In genomic region chr17:33267279-33267790, GRCh38 we compare ENCODE assay signal across 1 cellular context.
TF ChIP-seq lines count a peak whose summit lies in the region.

No MANE protein-coding gene starts in this region.

TF ChIP-seq in SK-N-SH, 30 proteins besides CTCF, POLR2A, EP300 and RAD21:
- TF ChIP-seq SIN3A (IDR thresholded peaks at IDR 0.05; ENCODE audit: borderline replicate concordance, low read depth, low read length) (no peak), GATA2 (CRISPR knock-in tag; IDR thresholded peaks at IDR 0.05) (no peak), GABPA (IDR thresholded peaks at IDR 0.05; ENCODE audit: low read depth) (0 out of 2 replicates have a peak, but pooled peaks have one; percentile 9), TCF12 (IDR thresholded peaks at IDR 0.05) (peak; percentile 89), SMC3 (IDR thresholded peaks at IDR 0.05; ENCODE audit: low read depth, low read length) (no peak), RCOR1 (IDR thresholded peaks at IDR 0.05; ENCODE audit: low read length) (no peak), JUND (IDR thresholded peaks at IDR 0.05) (peak; percentile 97), CHD2 (IDR thresholded peaks at IDR 0.05; ENCODE audit: low read length, partially characterized antibody) (no peak), TAF1 (IDR thresholded peaks at IDR 0.05; ENCODE audit: borderline replicate concordance, low read depth, low read length) (no peak), RFX5 (IDR thresholded peaks at IDR 0.05; ENCODE audit: low read length) (no peak), FOSL2 (IDR thresholded peaks at IDR 0.05; ENCODE audit: borderline replicate concordance, low read depth) (peak; percentile 99), MAX (IDR thresholded peaks at IDR 0.05; ENCODE audit: low read depth) (0 out of 2 replicates have a peak, but pooled peaks have one; percentile 34), NRF1 (IDR thresholded peaks at IDR 0.05; ENCODE audit: low read depth, low read length) (no peak), NFIC (IDR thresholded peaks at IDR 0.05; ENCODE audit: borderline replicate concordance) (peak; percentile 69), RXRA (IDR thresholded peaks at IDR 0.05; ENCODE audit: borderline replicate concordance, low read depth) (peak; percentile 68; the same call in 1 of the 2 replicates), ELF1 (IDR thresholded peaks at IDR 0.05) (no peak), POLR2AphosphoS5 (IDR thresholded peaks at IDR 0.05; ENCODE audit: low read depth, low read length) (peak; percentile 77; the same call in 1 of the 2 replicates), MXI1 (IDR thresholded peaks at IDR 0.05; ENCODE audit: low read depth, low read length) (no peak), IRF3 (IDR thresholded peaks at IDR 0.05; ENCODE audit: low read depth, low read length) (no peak), REST (IDR thresholded peaks at IDR 0.05; ENCODE audit: low read depth, low read length) (no peak), ZBTB33 (IDR thresholded peaks at IDR 0.05; ENCODE audit: borderline replicate concordance, low read depth) (no peak; the same call in 1 of the 2 replicates), USF2 (IDR thresholded peaks at IDR 0.05; ENCODE audit: borderline replicate concordance, low read depth, low read length) (no peak), FOXM1 (IDR thresholded peaks at IDR 0.05; ENCODE audit: low read depth) (no peak), FOXJ3 (CRISPR knock-in tag; IDR thresholded peaks at IDR 0.05) (no peak), YY1 (IDR thresholded peaks at IDR 0.05; ENCODE audit: low read depth) (no peak), MEF2A (IDR thresholded peaks at IDR 0.05; ENCODE audit: borderline replicate concordance, low read depth) (0 out of 2 replicates have a peak, but pooled peaks have one; percentile 13), USF1 (IDR thresholded peaks at IDR 0.05; ENCODE audit: borderline replicate concordance, low read depth) (no peak), EZH2phosphoT487 (IDR thresholded peaks at IDR 0.05; ENCODE audit: borderline replicate concordance, low read depth) (no peak), TEAD4 (IDR thresholded peaks at IDR 0.05; ENCODE audit: borderline replicate concordance, insufficient read depth) (peak; percentile 69; the same call in 1 of the 2 replicates), PBX3 (IDR thresholded peaks at IDR 0.05) (peak; percentile 95)
TF ChIP-seq in SK-N-SH: peak in this region for 11.
